1 cellular context compared by ENCODE assay signal in the genomic region with DNA sequence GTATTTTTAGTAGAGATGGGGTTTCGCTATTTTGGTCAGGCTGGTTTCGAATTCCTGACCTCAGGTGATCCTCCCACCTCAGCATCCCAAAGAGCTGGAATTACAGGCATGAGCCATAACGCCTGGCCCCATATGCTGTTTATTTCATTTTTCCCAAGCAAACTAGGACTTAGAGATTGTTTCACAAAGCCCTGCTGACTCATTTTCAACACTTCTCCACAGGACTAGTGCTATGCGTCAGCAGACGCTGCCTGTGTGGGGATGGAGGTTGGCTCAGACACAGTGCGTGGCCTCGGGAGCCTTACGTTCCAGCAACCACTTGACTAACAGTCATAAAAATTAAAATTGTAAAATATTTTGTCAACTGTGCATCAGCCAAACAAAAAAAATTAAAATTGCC.
TF ChIP-seq lines count a peak whose summit lies in the region.

No MANE protein-coding gene starts in this region.

TF ChIP-seq in WTC11, 78 proteins besides CTCF, POLR2A, EP300 and RAD21 (continued from another document):
- TF ChIP-seq, protein P1, sequence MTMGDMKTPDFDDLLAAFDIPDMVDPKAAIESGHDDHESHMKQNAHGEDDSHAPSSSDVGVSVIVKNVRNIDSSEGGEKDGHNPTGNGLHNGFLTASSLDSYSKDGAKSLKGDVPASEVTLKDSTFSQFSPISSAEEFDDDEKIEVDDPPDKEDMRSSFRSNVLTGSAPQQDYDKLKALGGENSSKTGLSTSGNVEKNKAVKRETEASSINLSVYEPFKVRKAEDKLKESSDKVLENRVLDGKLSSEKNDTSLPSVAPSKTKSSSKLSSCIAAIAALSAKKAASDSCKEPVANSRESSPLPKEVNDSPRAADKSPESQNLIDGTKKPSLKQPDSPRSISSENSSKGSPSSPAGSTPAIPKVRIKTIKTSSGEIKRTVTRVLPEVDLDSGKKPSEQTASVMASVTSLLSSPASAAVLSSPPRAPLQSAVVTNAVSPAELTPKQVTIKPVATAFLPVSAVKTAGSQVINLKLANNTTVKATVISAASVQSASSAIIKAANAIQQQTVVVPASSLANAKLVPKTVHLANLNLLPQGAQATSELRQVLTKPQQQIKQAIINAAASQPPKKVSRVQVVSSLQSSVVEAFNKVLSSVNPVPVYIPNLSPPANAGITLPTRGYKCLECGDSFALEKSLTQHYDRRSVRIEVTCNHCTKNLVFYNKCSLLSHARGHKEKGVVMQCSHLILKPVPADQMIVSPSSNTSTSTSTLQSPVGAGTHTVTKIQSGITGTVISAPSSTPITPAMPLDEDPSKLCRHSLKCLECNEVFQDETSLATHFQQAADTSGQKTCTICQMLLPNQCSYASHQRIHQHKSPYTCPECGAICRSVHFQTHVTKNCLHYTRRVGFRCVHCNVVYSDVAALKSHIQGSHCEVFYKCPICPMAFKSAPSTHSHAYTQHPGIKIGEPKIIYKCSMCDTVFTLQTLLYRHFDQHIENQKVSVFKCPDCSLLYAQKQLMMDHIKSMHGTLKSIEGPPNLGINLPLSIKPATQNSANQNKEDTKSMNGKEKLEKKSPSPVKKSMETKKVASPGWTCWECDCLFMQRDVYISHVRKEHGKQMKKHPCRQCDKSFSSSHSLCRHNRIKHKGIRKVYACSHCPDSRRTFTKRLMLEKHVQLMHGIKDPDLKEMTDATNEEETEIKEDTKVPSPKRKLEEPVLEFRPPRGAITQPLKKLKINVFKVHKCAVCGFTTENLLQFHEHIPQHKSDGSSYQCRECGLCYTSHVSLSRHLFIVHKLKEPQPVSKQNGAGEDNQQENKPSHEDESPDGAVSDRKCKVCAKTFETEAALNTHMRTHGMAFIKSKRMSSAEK (CRISPR knock-in tag; IDR thresholded peaks at IDR 0.05; ENCODE audit: borderline replicate concordance), result no peak
- TF ChIP-seq MYBL2 (CRISPR knock-in tag; IDR thresholded peaks at IDR 0.05), result no peak
- TF ChIP-seq, protein P2, sequence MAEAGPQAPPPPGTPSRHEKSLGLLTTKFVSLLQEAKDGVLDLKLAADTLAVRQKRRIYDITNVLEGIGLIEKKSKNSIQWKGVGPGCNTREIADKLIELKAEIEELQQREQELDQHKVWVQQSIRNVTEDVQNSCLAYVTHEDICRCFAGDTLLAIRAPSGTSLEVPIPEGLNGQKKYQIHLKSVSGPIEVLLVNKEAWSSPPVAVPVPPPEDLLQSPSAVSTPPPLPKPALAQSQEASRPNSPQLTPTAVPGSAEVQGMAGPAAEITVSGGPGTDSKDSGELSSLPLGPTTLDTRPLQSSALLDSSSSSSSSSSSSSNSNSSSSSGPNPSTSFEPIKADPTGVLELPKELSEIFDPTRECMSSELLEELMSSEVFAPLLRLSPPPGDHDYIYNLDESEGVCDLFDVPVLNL (CRISPR knock-in tag; IDR thresholded peaks at IDR 0.05; ENCODE audit: borderline replicate concordance, low read depth), result no peak
- no peak for TF ChIP-seq NFATC4 (CRISPR knock-in tag; IDR thresholded peaks at IDR 0.05)
- TF ChIP-seq SMAD3 (CRISPR knock-in tag; IDR thresholded peaks at IDR 0.05; ENCODE audit: borderline replicate concordance), result no peak
- TF ChIP-seq, protein P3, sequence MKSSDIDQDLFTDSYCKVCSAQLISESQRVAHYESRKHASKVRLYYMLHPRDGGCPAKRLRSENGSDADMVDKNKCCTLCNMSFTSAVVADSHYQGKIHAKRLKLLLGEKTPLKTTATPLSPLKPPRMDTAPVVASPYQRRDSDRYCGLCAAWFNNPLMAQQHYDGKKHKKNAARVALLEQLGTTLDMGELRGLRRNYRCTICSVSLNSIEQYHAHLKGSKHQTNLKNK (CRISPR knock-in tag; IDR thresholded peaks at IDR 0.05), result no peak
